ENCODE assay signal across 27 cellular contexts in genomic region chr6:141753180-141753579, GRCh38.
"Had no signal": no experiment of that assay in that cellular context is flagged by ENCODE, and none has a peak within 500 bp of the region (broad histone marks: within the 10 kb centered on the region; RNA-seq: fewer than 3 reads in every experiment).

No MANE protein-coding gene starts in this region.

- H3K4me3 Mint-ChIP-seq: activated CD4-positive, alpha-beta T cell treated with anti-CD3 and anti-CD28 coated beads for 36 hours; activated CD4-positive, alpha-beta T cell treated with anti-CD3 and anti-CD28 coated beads, Interleukin-2, amount 10 ng/mL, durations not matched to agents 7 days and 5 days; activated CD8-positive, alpha-beta T cell treated with anti-CD3 and anti-CD28 coated beads, Interleukin-2, amount 10 ng/mL, durations not matched to agents 7 days and 5 days; activated naive CD4-positive, alpha-beta T cell treated with anti-CD3 and anti-CD28 coated beads, Interleukin-2, amount 50 U/mL, for 24 hours; activated naive CD8-positive, alpha-beta T cell treated with anti-CD3 and anti-CD28 coated beads, Interleukin-2, amount 10 ng/mL, durations not matched to agents 7 days and 5 days; activated T-cell treated with anti-CD3 and anti-CD28 coated beads, Interleukin-2, amount 50 U/mL, for 24 hours; T-helper 2 cell treated with Interferon-gamma antibody and Interleukin-4, amounts not matched to agents 5 μg/mL and 100 μg/mL, for 36 hours; WTC11 had no signal

- H3K4me1 Mint-ChIP-seq: activated CD4-positive, alpha-beta T cell treated with anti-CD3 and anti-CD28 coated beads, Interleukin-2, amount 10 ng/mL, durations not matched to agents 7 days and 5 days; activated naive CD4-positive, alpha-beta T cell treated with anti-CD3 and anti-CD28 coated beads, Interleukin-2, amount 50 U/mL, for 24 hours; WTC11 had no signal

- H3K36me3 Mint-ChIP-seq: activated naive CD4-positive, alpha-beta T cell treated with anti-CD3 and anti-CD28 coated beads, Interleukin-2, amount 50 U/mL, for 24 hours had no signal

- H3K4me3 ChIP-seq: body of pancreas, breast epithelium, SJCRH30, SK-N-MC had no signal

- H3K36me3 ChIP-seq: breast epithelium, SJCRH30 had no signal

- FAIRE-seq: astrocyte, TTC549 had no signal

- DNase-seq: activated CD4-positive, alpha-beta T cell treated with anti-CD3 and anti-CD28 coated beads for 36 hours; activated CD4-positive, alpha-beta T cell treated with anti-CD3 and anti-CD28 coated beads, Interleukin-2, amount 10 ng/mL, durations not matched to agents 7 days and 5 days; activated CD4-positive, alpha-beta T cell treated with anti-CD3 and anti-CD28 coated beads, Interleukin-2, amount 50 U/mL, for 48 hours; activated CD8-positive, alpha-beta T cell treated with anti-CD3 and anti-CD28 coated beads, Interleukin-2, amount 10 ng/mL, durations not matched to agents 7 days and 5 days; activated effector memory CD4-positive, alpha-beta T cell treated with Interleukin-2 at 50 U/mL for 16 hours; activated naive CD8-positive, alpha-beta T cell treated with anti-CD3 and anti-CD28 coated beads, Interleukin-2, amount 10 ng/mL, durations not matched to agents 7 days and 5 days; activated T-cell treated with anti-CD3 and anti-CD28 coated beads, Interleukin-2, amount 50 U/mL, for 24 hours; body of pancreas; NCI-H1048; NCI-H1105 treated with DMSO at 0.1 percent for 48 hours; NCI-H1436; NCI-H1694; NCI-H1930; NCI-H2081 treated with DMSO at 0.1 percent for 48 hours; NCI-H345; NCI-H526; NCI-H748 treated with DMSO at 0.1 percent for 48 hours; Right ventricle myocardium superior; SJCRH30 had no signal

- H3K4me1 ChIP-seq: body of pancreas, breast epithelium, SJCRH30 had no signal

- H3K27ac ChIP-seq: body of pancreas, breast epithelium, SJCRH30, SK-N-MC had no signal

- H3K27me3 Mint-ChIP-seq: activated CD4-positive, alpha-beta T cell treated with anti-CD3 and anti-CD28 coated beads for 36 hours; activated CD4-positive, alpha-beta T cell treated with anti-CD3 and anti-CD28 coated beads, Interleukin-2, amount 10 ng/mL, durations not matched to agents 7 days and 5 days; activated naive CD4-positive, alpha-beta T cell treated with anti-CD3 and anti-CD28 coated beads, Interleukin-2, amount 50 U/mL, for 24 hours; activated naive CD8-positive, alpha-beta T cell treated with anti-CD3 and anti-CD28 coated beads, Interleukin-2, amount 10 ng/mL, durations not matched to agents 7 days and 5 days; activated T-cell treated with anti-CD3 and anti-CD28 coated beads, Interleukin-2, amount 50 U/mL, for 24 hours had no signal

- ATAC-seq: activated CD4-positive, alpha-beta T cell treated with anti-CD3 and anti-CD28 coated beads for 36 hours; activated CD4-positive, CD25-positive, alpha-beta regulatory T cell treated with anti-CD3 and anti-CD28 coated beads, Interleukin-2, amount 50 U/mL, for 24 hours; activated CD8-positive, alpha-beta T cell treated with anti-CD3 and anti-CD28 coated beads, Interleukin-2, amount 10 ng/mL, durations not matched to agents 7 days and 5 days; body of pancreas; WTC11 had no signal

- H3K9me3 Mint-ChIP-seq: activated CD4-positive, alpha-beta T cell treated with anti-CD3 and anti-CD28 coated beads, Interleukin-2, amount 10 ng/mL, durations not matched to agents 7 days and 5 days; activated naive CD4-positive, alpha-beta T cell treated with anti-CD3 and anti-CD28 coated beads, Interleukin-2, amount 50 U/mL, for 24 hours; activated T-cell treated with anti-CD3 and anti-CD28 coated beads, Interleukin-2, amount 50 U/mL, for 24 hours; T-helper 2 cell treated with Interferon-gamma antibody and Interleukin-4, amounts not matched to agents 5 μg/mL and 100 μg/mL, for 36 hours had no signal

- H3K27ac Mint-ChIP-seq: activated CD4-positive, alpha-beta T cell treated with anti-CD3 and anti-CD28 coated beads for 36 hours; activated CD8-positive, alpha-beta T cell treated with anti-CD3 and anti-CD28 coated beads, Interleukin-2, amount 10 ng/mL, durations not matched to agents 7 days and 5 days; activated naive CD4-positive, alpha-beta T cell treated with anti-CD3 and anti-CD28 coated beads, Interleukin-2, amount 50 U/mL, for 24 hours; activated T-cell treated with anti-CD3 and anti-CD28 coated beads, Interleukin-2, amount 50 U/mL, for 24 hours; T-helper 2 cell treated with Interferon-gamma antibody and Interleukin-4, amounts not matched to agents 5 μg/mL and 100 μg/mL, for 36 hours; WTC11 had no signal

- H3K9me3 ChIP-seq: body of pancreas, breast epithelium, SJCRH30 had no signal

- H3K27me3 ChIP-seq: body of pancreas, breast epithelium, SJCRH30 had no signal
